Comparison of ENCODE assay signal across 9 cellular contexts in the genomic region with DNA sequence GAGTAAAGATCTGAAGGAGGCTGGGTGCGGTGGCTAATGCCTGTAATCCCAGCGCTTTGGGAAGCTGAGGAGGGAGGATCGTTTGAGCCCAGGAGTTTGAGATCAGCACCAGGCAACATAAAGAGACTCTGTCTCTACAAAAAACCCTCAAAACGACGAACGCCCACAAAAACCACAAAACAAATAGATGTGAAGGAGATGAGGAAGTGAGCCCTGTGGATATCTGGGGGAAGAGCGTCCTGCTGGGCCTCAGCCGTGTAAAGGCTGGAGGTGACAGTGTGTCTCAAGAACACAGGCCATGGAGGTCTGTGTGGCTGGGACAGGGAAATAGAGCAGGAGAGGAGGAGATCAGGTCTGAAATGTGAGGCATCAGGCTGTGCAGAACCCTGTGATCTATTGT.
DNase-seq lines count a peak whose midpoint lies in the region; ATAC-seq and TF ChIP-seq lines count a peak whose summit lies in the region.
"Had no signal": no experiment of that assay in that cellular context is flagged by ENCODE, and none has a peak within 500 bp of the region (broad histone marks: within the 10 kb centered on the region; RNA-seq: fewer than 3 reads in every experiment).

No MANE protein-coding gene starts in this region.

- in situ Hi-C loops in SK-MEL-5 (cut with HindIII; ENCODE audit: low pct_unique_long_range_greater_than_20kb, low sequenced_read_pairs) = no loop called here
- in situ Hi-C loops in transverse colon (cut with MboI; ENCODE audit: low pct_ligation_motif_present in 1 of 4, low pct_unique_long_range_greater_than_20kb in 1 of 4, low sequenced_read_pairs in 3 of 4) = no loop called here

- ATAC-seq in CD4-positive, alpha-beta T cell (ENCODE audit: poor library complexity) = peak; percentile 24
- peak; percentile 68 for ATAC-seq in GM19324 (IDR thresholded peaks at IDR 0.05; ENCODE audit: low FRiP score, unreplicated experiment)
- ATAC-seq in HG03159 (IDR thresholded peaks at IDR 0.05; ENCODE audit: unreplicated experiment) = peak; percentile 81
- ATAC-seq in naive thymus-derived CD4-positive, alpha-beta T cell = peak; percentile 62
- no peak for ATAC-seq in right cardiac atrium

- TF ChIP-seq EP300 in transverse colon (IDR thresholded peaks at IDR 0.05; ENCODE audit: low read depth) = no peak

- WGBS in transverse colon (ENCODE audit: low coverage in 1 of 2), 2 donors = 64 to 67% methylated on average over 8 of the region's 8 CpGs
- WGBS in right cardiac atrium = 66% methylated on average over 8 of the region's 8 CpGs

- H3K27me3 Mint-ChIP-seq in CD4-positive, alpha-beta T cell = no peaks in the 10 kb centered on the region
- H3K27me3 Mint-ChIP-seq in naive thymus-derived CD4-positive, alpha-beta T cell = no peaks in the 10 kb centered on the region

- H3K4me3 ChIP-seq in naive thymus-derived CD4-positive, alpha-beta T cell (ENCODE audit: low read length) = no peak overlapping the region
- H3K4me3 ChIP-seq in transverse colon = no peak overlapping the region
- no peak overlapping the region for H3K4me3 ChIP-seq in right cardiac atrium (ENCODE audit: low read length)

- H3K27ac ChIP-seq in CD4-positive, alpha-beta T cell (ENCODE audit: low read depth, low read length) = no peak overlapping the region
- H3K27ac ChIP-seq in naive thymus-derived CD4-positive, alpha-beta T cell (ENCODE audit: low read depth, low read length) = no peak overlapping the region
- H3K27ac ChIP-seq in transverse colon (no peak overlapping the region), right cardiac atrium (ENCODE audit: low read length) (no peak overlapping the region)
- H3K27ac ChIP-seq: neutrophil had no signal

- no peaks in the 10 kb centered on the region for H3K9me3 Mint-ChIP-seq in CD4-positive, alpha-beta T cell
- no peaks in the 10 kb centered on the region for H3K9me3 Mint-ChIP-seq in naive thymus-derived CD4-positive, alpha-beta T cell

- POLR2A ChIA-PET in CD4-positive, alpha-beta T cell (lab: Charles Lee) = no interaction called here
- POLR2A ChIA-PET in naive thymus-derived CD4-positive, alpha-beta T cell (lab: Charles Lee) = no interaction called here

- H3K4me1 Mint-ChIP-seq in CD4-positive, alpha-beta T cell (ENCODE audit: low read depth) = peaks cover 26% of the 10 kb centered on the region
- H3K4me1 Mint-ChIP-seq in naive thymus-derived CD4-positive, alpha-beta T cell = peaks cover 9 to 37% (median 29%) of the 10 kb centered on the region in 7 donors

- no peak overlapping the region for H3K4me3 Mint-ChIP-seq in CD4-positive, alpha-beta T cell
- H3K4me3 Mint-ChIP-seq in naive thymus-derived CD4-positive, alpha-beta T cell = peak overlapping the region in 6 of 10 donors; percentile 2 to 54 (median 12)

- no peaks in the 10 kb centered on the region for H3K9me3 ChIP-seq in CD4-positive, alpha-beta T cell (ENCODE audit: control insufficient read depth, low read length)
- H3K9me3 ChIP-seq in naive thymus-derived CD4-positive, alpha-beta T cell (ENCODE audit: control insufficient read depth in 2 of 3, low read length in 3 of 3) = no peaks in the 10 kb centered on the region
- H3K9me3 ChIP-seq in transverse colon (no peaks in the 10 kb centered on the region), right cardiac atrium (ENCODE audit: control insufficient read depth, low read length) (no peaks in the 10 kb centered on the region)
- H3K9me3 ChIP-seq: neutrophil had no signal

- intact Hi-C loops in CD4-positive, alpha-beta T cell (cut with DNase I, micrococcal nuclease) = no loop called here
- intact Hi-C loops in naive thymus-derived CD4-positive, alpha-beta T cell (cut with micrococcal nuclease) = no loop called here
- intact Hi-C loops in transverse colon (cut with DNase I; ENCODE audit: low total_unique reads) (no loop called here), right cardiac atrium (cut with DNase I) (no loop called here)

- H3K27me3 ChIP-seq in CD4-positive, alpha-beta T cell (ENCODE audit: control insufficient read depth, insufficient read depth, low read length) = no peaks in the 10 kb centered on the region
- H3K27me3 ChIP-seq in naive thymus-derived CD4-positive, alpha-beta T cell (ENCODE audit: control insufficient read depth in 2 of 2, insufficient read depth in 2 of 2, low read length in 2 of 2) = no peaks in the 10 kb centered on the region
- no peaks in the 10 kb centered on the region for H3K27me3 ChIP-seq in transverse colon
- H3K27me3 ChIP-seq in right cardiac atrium (ENCODE audit: control insufficient read depth, insufficient read depth) = no peaks in the 10 kb centered on the region
- H3K27me3 ChIP-seq: neutrophil had no signal

- DNase-seq in CD4-positive, alpha-beta T cell = no peak
- DNase-seq in SK-MEL-5 (ENCODE audit: low read depth, low spot score) (peak; percentile 57), superior temporal gyrus (ENCODE audit: extremely low spot score) (no peak), transverse colon (no peak), right cardiac atrium (no peak)
- DNase-seq in naive thymus-derived CD4-positive, alpha-beta T cell = peak in 6 of 9 donors; percentile 1 to 23 (median 12)

- peaks cover 0 to 5% (median 0%) of the 10 kb centered on the region in 3 experiments for H3K36me3 ChIP-seq in naive thymus-derived CD4-positive, alpha-beta T cell (ENCODE audit: control insufficient read depth in 2 of 3, insufficient read depth in 3 of 3, low read length in 3 of 3)
- H3K36me3 ChIP-seq in transverse colon = no peaks in the 10 kb centered on the region

- TF ChIP-seq CTCF in CD4-positive, alpha-beta T cell (IDR thresholded peaks at IDR 0.05) = no peak
- no peak for TF ChIP-seq CTCF in transverse colon (IDR thresholded peaks at IDR 0.05)

- peaks cover 6 to 16% of the 10 kb centered on the region in 2 donors for H3K4me1 ChIP-seq in naive thymus-derived CD4-positive, alpha-beta T cell (ENCODE audit: control insufficient read depth in 2 of 2, insufficient read depth in 2 of 2, low read length in 2 of 2)
- H3K4me1 ChIP-seq in transverse colon (no peaks in the 10 kb centered on the region), right cardiac atrium (ENCODE audit: control insufficient read depth, insufficient read depth, low read length) (no peaks in the 10 kb centered on the region)

- peaks cover 29% of the 10 kb centered on the region for H3K36me3 Mint-ChIP-seq in CD4-positive, alpha-beta T cell (ENCODE audit: low read depth)
- peaks cover 5 to 33% (median 15%) of the 10 kb centered on the region in 5 donors for H3K36me3 Mint-ChIP-seq in naive thymus-derived CD4-positive, alpha-beta T cell

- TF ChIP-seq POLR2A in transverse colon (IDR thresholded peaks at IDR 0.05) = no peak

- CTCF ChIA-PET in CD4-positive, alpha-beta T cell (lab: Charles Lee) = no interaction called here
- CTCF ChIA-PET in naive thymus-derived CD4-positive, alpha-beta T cell (lab: Charles Lee) = no interaction called here

- H3K27ac Mint-ChIP-seq in CD4-positive, alpha-beta T cell = no peak overlapping the region
- H3K27ac Mint-ChIP-seq in naive thymus-derived CD4-positive, alpha-beta T cell = peak overlapping the region in 2 of 9 donors; percentile 9 to 14

Comparison
In these comparisons a context has a peak if more than half of its experiments do, and no peak if none do; other contexts are left out.
1. ATAC-seq: peak in CD4-positive, alpha-beta T cell (single experiment), GM19324 (single experiment), HG03159 (single experiment) and naive thymus-derived CD4-positive, alpha-beta T cell (single experiment); none in right cardiac atrium (0 of 2).
2. DNase-seq: peak in SK-MEL-5 (single experiment) and naive thymus-derived CD4-positive, alpha-beta T cell (6 of 9); none in CD4-positive, alpha-beta T cell (0 of 10), superior temporal gyrus (single experiment), transverse colon (single experiment) and right cardiac atrium (0 of 3).